ENCODE assay signal across 1 cellular context in genomic region chr7:140230862-140231778, GRCh38.
TF ChIP-seq lines count a peak whose summit lies in the region.

No MANE protein-coding gene starts in this region.

TF ChIP-seq in HepG2, 621 proteins besides CTCF, POLR2A, EP300 and RAD21 (continued from another document and continues in another):
- TF ChIP-seq, protein P1, sequence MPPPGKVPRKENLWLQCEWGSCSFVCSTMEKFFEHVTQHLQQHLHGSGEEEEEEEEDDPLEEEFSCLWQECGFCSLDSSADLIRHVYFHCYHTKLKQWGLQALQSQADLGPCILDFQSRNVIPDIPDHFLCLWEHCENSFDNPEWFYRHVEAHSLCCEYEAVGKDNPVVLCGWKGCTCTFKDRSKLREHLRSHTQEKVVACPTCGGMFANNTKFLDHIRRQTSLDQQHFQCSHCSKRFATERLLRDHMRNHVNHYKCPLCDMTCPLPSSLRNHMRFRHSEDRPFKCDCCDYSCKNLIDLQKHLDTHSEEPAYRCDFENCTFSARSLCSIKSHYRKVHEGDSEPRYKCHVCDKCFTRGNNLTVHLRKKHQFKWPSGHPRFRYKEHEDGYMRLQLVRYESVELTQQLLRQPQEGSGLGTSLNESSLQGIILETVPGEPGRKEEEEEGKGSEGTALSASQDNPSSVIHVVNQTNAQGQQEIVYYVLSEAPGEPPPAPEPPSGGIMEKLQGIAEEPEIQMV (CRISPR knock-in tag; IDR thresholded peaks at IDR 0.05; ENCODE audit: low read depth): peak; percentile 17; the same call in 1 of the 2 replicates
- TF ChIP-seq JUNB (CRISPR knock-in tag; IDR thresholded peaks at IDR 0.05; ENCODE audit: borderline replicate concordance): no peak
- TF ChIP-seq ZNF282 (IDR thresholded peaks at IDR 0.05; ENCODE audit: partially characterized antibody): no peak
- TF ChIP-seq ZNF619 (CRISPR knock-in tag; IDR thresholded peaks at IDR 0.05): no peak
- no peak for TF ChIP-seq ZNF891 (CRISPR knock-in tag; IDR thresholded peaks at IDR 0.05)
- TF ChIP-seq ZNF546 (CRISPR knock-in tag; conservative IDR thresholded peaks at IDR 0.05): no peak
- no peak for TF ChIP-seq ZNF260 (CRISPR knock-in tag; IDR thresholded peaks at IDR 0.05; ENCODE audit: borderline replicate concordance, low read depth)
- no peak for TF ChIP-seq SKI (IDR thresholded peaks at IDR 0.05; ENCODE audit: partially characterized antibody)
- TF ChIP-seq DPF2 (CRISPR knock-in tag; IDR thresholded peaks at IDR 0.05; ENCODE audit: borderline replicate concordance, low read depth): peak; percentile 14; the same call in 1 of the 2 replicates
- TF ChIP-seq ZNF354B (CRISPR knock-in tag; IDR thresholded peaks at IDR 0.05): no peak
- no peak for TF ChIP-seq KMT2B (CRISPR knock-in tag; IDR thresholded peaks at IDR 0.05)
- peak; percentile 60; the same call in 1 of the 2 replicates for TF ChIP-seq ZNF567 (CRISPR knock-in tag; IDR thresholded peaks at IDR 0.05; ENCODE audit: borderline replicate concordance)
- TF ChIP-seq E2F5 (CRISPR knock-in tag; conservative IDR thresholded peaks at IDR 0.05): peak; percentile 15; the same call in 1 of the 2 replicates
- no peak for TF ChIP-seq AFF4 (CRISPR knock-in tag; IDR thresholded peaks at IDR 0.05)
- peak; percentile 39; the same call in 1 of the 2 replicates for TF ChIP-seq SAFB2 (CRISPR knock-in tag; IDR thresholded peaks at IDR 0.05; ENCODE audit: borderline replicate concordance, low read depth)
- no peak for TF ChIP-seq CSRNP2 (CRISPR knock-in tag; conservative IDR thresholded peaks at IDR 0.05; ENCODE audit: low read depth)
- TF ChIP-seq MXI1 (IDR thresholded peaks at IDR 0.05; ENCODE audit: borderline replicate concordance, low read depth, low read length): no peak; the same call in 2 of the 3 replicates
- peak; percentile 48; the same call in 1 of the 2 replicates for TF ChIP-seq RARA (CRISPR knock-in tag; IDR thresholded peaks at IDR 0.05)
- TF ChIP-seq ZNF850 (CRISPR knock-in tag; conservative IDR thresholded peaks at IDR 0.05): no peak
- TF ChIP-seq ZSCAN21 (CRISPR knock-in tag; IDR thresholded peaks at IDR 0.05; ENCODE audit: borderline replicate concordance): no peak
- no peak for TF ChIP-seq ZBTB3 (CRISPR knock-in tag; IDR thresholded peaks at IDR 0.05; ENCODE audit: borderline replicate concordance, low read depth)
- TF ChIP-seq ZNF672 (CRISPR knock-in tag; IDR thresholded peaks at IDR 0.05): peak; percentile 37
- peak; percentile 19; the same call in 1 of the 2 replicates for TF ChIP-seq BCL6 (CRISPR knock-in tag; IDR thresholded peaks at IDR 0.05)
- peak; percentile 48; the same call in 1 of the 2 replicates for TF ChIP-seq ZNF724P (CRISPR knock-in tag; IDR thresholded peaks at IDR 0.05; ENCODE audit: borderline replicate concordance)
- TF ChIP-seq PHF8 (CRISPR knock-in tag; IDR thresholded peaks at IDR 0.05): peak; percentile 48
- TF ChIP-seq BRF2 (CRISPR knock-in tag; IDR thresholded peaks at IDR 0.05): no peak
- TF ChIP-seq NFYC (CRISPR knock-in tag; IDR thresholded peaks at IDR 0.05): peak; percentile 83
- no peak for TF ChIP-seq AKNA (CRISPR knock-in tag; IDR thresholded peaks at IDR 0.05; ENCODE audit: borderline replicate concordance)
- TF ChIP-seq, protein P2, sequence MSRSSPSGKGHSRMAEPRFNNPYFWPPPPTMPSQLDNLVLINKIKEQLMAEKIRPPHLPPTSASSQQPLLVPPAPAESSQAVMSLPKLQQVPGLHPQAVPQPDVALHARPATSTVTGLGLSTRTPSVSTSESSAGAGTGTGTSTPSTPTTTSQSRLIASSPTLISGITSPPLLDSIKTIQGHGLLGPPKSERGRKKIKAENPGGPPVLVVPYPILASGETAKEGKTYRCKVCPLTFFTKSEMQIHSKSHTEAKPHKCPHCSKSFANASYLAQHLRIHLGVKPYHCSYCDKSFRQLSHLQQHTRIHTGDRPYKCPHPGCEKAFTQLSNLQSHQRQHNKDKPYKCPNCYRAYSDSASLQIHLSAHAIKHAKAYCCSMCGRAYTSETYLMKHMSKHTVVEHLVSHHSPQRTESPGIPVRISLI (CRISPR knock-in tag; IDR thresholded peaks at IDR 0.05; ENCODE audit: borderline replicate concordance): no peak
- TF ChIP-seq, protein P3, sequence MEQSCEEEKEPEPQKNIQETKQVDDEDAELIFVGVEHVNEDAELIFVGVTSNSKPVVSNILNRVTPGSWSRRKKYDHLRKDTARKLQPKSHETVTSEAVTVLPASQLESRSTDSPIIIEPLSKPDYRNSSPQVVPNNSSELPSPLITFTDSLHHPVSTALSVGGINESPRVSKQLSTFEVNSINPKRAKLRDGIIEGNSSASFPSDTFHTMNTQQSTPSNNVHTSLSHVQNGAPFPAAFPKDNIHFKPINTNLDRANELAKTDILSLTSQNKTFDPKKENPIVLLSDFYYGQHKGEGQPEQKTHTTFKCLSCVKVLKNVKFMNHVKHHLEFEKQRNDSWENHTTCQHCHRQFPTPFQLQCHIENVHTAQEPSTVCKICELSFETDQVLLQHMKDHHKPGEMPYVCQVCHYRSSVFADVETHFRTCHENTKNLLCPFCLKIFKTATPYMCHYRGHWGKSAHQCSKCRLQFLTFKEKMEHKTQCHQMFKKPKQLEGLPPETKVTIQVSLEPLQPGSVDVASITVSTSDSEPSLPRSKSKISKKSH (CRISPR knock-in tag; IDR thresholded peaks at IDR 0.05; ENCODE audit: borderline replicate concordance): 0 out of 2 replicates have a peak, but pooled peaks have one; percentile 26
- TF ChIP-seq ZBTB8A (CRISPR knock-in tag; IDR thresholded peaks at IDR 0.05; ENCODE audit: borderline replicate concordance, low read depth): no peak
- TF ChIP-seq, protein P4, sequence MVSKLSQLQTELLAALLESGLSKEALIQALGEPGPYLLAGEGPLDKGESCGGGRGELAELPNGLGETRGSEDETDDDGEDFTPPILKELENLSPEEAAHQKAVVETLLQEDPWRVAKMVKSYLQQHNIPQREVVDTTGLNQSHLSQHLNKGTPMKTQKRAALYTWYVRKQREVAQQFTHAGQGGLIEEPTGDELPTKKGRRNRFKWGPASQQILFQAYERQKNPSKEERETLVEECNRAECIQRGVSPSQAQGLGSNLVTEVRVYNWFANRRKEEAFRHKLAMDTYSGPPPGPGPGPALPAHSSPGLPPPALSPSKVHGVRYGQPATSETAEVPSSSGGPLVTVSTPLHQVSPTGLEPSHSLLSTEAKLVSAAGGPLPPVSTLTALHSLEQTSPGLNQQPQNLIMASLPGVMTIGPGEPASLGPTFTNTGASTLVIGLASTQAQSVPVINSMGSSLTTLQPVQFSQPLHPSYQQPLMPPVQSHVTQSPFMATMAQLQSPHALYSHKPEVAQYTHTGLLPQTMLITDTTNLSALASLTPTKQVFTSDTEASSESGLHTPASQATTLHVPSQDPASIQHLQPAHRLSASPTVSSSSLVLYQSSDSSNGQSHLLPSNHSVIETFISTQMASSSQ (IDR thresholded peaks at IDR 0.05; ENCODE audit: low read depth): no peak
- TF ChIP-seq, protein P4 (CRISPR knock-in tag; IDR thresholded peaks at IDR 0.05; ENCODE audit: borderline replicate concordance): peak; percentile 60; the same call in 1 of the 2 replicates
- TF ChIP-seq ZNF331 (CRISPR knock-in tag; IDR thresholded peaks at IDR 0.05): 0 out of 2 replicates have a peak, but pooled peaks have one; percentile 43
- TF ChIP-seq ATAD3A (CRISPR knock-in tag; IDR thresholded peaks at IDR 0.05): no peak
